In the genomic region with DNA sequence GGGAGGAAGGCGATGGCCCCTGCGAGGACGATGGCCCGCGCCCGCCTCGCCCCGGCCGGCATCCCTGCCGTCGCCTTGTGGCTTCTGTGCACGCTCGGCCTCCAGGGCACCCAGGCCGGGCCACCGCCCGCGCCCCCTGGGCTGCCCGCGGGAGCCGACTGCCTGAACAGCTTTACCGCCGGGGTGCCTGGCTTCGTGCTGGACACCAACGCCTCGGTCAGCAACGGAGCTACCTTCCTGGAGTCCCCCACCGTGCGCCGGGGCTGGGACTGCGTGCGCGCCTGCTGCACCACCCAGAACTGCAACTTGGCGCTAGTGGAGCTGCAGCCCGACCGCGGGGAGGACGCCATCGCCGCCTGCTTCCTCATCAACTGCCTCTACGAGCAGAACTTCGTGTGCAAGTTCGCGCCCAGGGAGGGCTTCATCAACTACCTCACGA, we compare ENCODE assay signal across 8 cellular contexts. TPM values are rescaled to one million over a fixed set of nuclear protein-coding genes. Genes with fewer than 3 reads are reported as not detected.
DNase-seq lines count a peak whose midpoint lies in the region; ATAC-seq and TF ChIP-seq lines count a peak whose summit lies in the region.

No MANE protein-coding gene starts in this region.

- H3K9me3 ChIP-seq in SK-N-MC (ENCODE audit: low read depth, low read length) = no peaks in the 10 kb centered on the region
- H3K9me3 ChIP-seq in left lung = no peaks in the 10 kb centered on the region

- TF ChIP-seq CTCF in GM20000 (IDR thresholded peaks at IDR 0.05; ENCODE audit: extremely low read depth, missing control alignments) = no peak
- no peak for TF ChIP-seq CTCF in brain microvascular endothelial cell (IDR thresholded peaks at IDR 0.05; ENCODE audit: low read depth, low read length, missing control alignments)
- no peak for TF ChIP-seq CTCF in left lung (IDR thresholded peaks at IDR 0.05)

- peaks cover 2% of the 10 kb centered on the region for H3K27me3 ChIP-seq in brain microvascular endothelial cell (replicated peaks)
- H3K27me3 ChIP-seq in left lung = peaks cover 0 to 33% of the 10 kb centered on the region in 2 donors

- peak; percentile 84 for DNase-seq in GM20000 (ENCODE audit: low spot score)
- DNase-seq in SK-N-MC (ENCODE audit: low read depth, low spot score) = no peak
- DNase-seq in brain microvascular endothelial cell = no peak
- peak; percentile 52 to 88 for DNase-seq in left lung
- DNase-seq in stimulated activated naive CD4-positive, alpha-beta T cell (lab: John Stamatoyannopoulos, UW) = peak in 4 of 6 experiments; percentile 5 to 63 (median 32)
- no peak for DNase-seq in NCI-H82 treated with DMSO at 0.1 percent for 48 hours (lab: John Stamatoyannopoulos, UW; ENCODE audit: unreplicated experiment)
- DNase-seq in NCI-H2029 (lab: John Stamatoyannopoulos, UW) = no peak
- DNase-seq in NCI-H2227 (lab: John Stamatoyannopoulos, UW; ENCODE audit: unreplicated experiment) = no peak

- ATAC-seq in left lung = peak; percentile 12

- intact Hi-C loops in left lung (cut with DNase I) = no loop called here

- H3K4me3 ChIP-seq in SK-N-MC = peak overlapping the region; percentile 78
- peak overlapping the region; percentile 51 for H3K4me3 ChIP-seq in brain microvascular endothelial cell (ENCODE audit: low read depth, low read length)
- H3K4me3 ChIP-seq in left lung = peak overlapping the region; percentile 47 to 65

- H3K4me1 ChIP-seq in left lung = peaks cover 12 to 51% of the 10 kb centered on the region in 2 donors

- no peak overlapping the region for H3K27ac ChIP-seq in SK-N-MC
- H3K27ac ChIP-seq in brain microvascular endothelial cell = no peak overlapping the region
- peak overlapping the region; percentile 69 to 81 for H3K27ac ChIP-seq in left lung

- H3K9ac ChIP-seq in SK-N-MC (ENCODE audit: insufficient read length) = no peak overlapping the region

- H3K36me3 ChIP-seq in SK-N-MC (ENCODE audit: insufficient read depth, low read length) = no peaks in the 10 kb centered on the region
- no peaks in the 10 kb centered on the region for H3K36me3 ChIP-seq in brain microvascular endothelial cell (replicated peaks)
- H3K36me3 ChIP-seq in left lung = no peaks in the 10 kb centered on the region

- in situ Hi-C loops in brain microvascular endothelial cell (cut with HindIII; ENCODE audit: low pct_ligation_motif_present, low sequenced_read_pairs) = no loop called here

RNA-seq across cellular contexts. Expression of a gene that starts 0.7 kb away (rescaled TPM):
- total RNA-seq in left lung = 100 to 1,000 TPM; 102 to 160 TPM

RNA-seq across cellular contexts. Expression of a gene that starts 16.1 kb away (rescaled TPM):
- total RNA-seq in left lung = under 1 TPM in 1 of 2 donors, not detected in 1; 0.47 TPM

RNA-seq across cellular contexts. Expression of a gene that starts 29.5 kb away (rescaled TPM):
- 1 to 10 TPM in 1 of 2 donors, under 1 TPM in 1; 0.55 to 1.5 TPM for total RNA-seq in left lung

RNA-seq across cellular contexts. Expression of a gene that starts 37.3 kb away (rescaled TPM):
- 10 to 100 TPM; 24.3 to 32.6 TPM for total RNA-seq in left lung

RNA-seq across cellular contexts. Expression of a gene that starts 37.7 kb away (rescaled TPM):
- total RNA-seq in left lung = 10 to 100 TPM; 23.6 to 26.2 TPM

Comparison
In these comparisons a context has a peak if more than half of its experiments do, and no peak if none do; other contexts are left out.
1. DNase-seq: peak in GM20000 (single experiment), left lung (2 of 2) and stimulated activated naive CD4-positive, alpha-beta T cell (4 of 6); none in SK-N-MC (single experiment), brain microvascular endothelial cell (single experiment), NCI-H82 treated with DMSO at 0.1 percent for 48 hours (single experiment), NCI-H2029 (single experiment) and NCI-H2227 (single experiment).
2. H3K27ac ChIP-seq: peak in left lung (2 of 2); none in SK-N-MC (single experiment) and brain microvascular endothelial cell (single experiment).
3. Peak in every context shown above with its lines, with median percentiles within 50 percentile points of each other: H3K4me3 ChIP-seq.